17 cellular contexts compared by ENCODE assay signal in genomic region chr21:43948740-43949498, GRCh38.
DNase-seq lines count a peak whose midpoint lies in the region; ATAC-seq, FAIRE-seq and TF ChIP-seq lines count a peak whose summit lies in the region.
"Had no signal": no experiment of that assay in that cellular context is flagged by ENCODE, and none has a peak within 500 bp of the region (broad histone marks: within the 10 kb centered on the region; RNA-seq: fewer than 3 reads in every experiment).

No MANE protein-coding gene starts in this region.

- WGBS in HepG2 (ENCODE audit: low lambda C conversion rate) = 97% methylated on average over 6 of the region's 6 CpGs
- WGBS in right lobe of liver (ENCODE audit: insufficient coverage, low coverage, low lambda C conversion rate, missing lambda C conversion rate) = 96% methylated on average over 4 of the region's 6 CpGs
- WGBS in mesenchymal stem cell = 98% methylated on average over 6 of the region's 6 CpGs

- no peak for TF ChIP-seq RAD21 in HepG2 (CRISPR knock-in tag; IDR thresholded peaks at IDR 0.05)

- intact Hi-C loops in HepG2 (cut with micrococcal nuclease; ENCODE audit: unreplicated experiment) = no loop called here
- intact Hi-C loops in right lobe of liver (cut with DNase I) = no loop called here
- intact Hi-C loops in activated T-helper 1 cell treated with anti-CD3 and anti-CD28 coated beads, Interleukin-12 subunit alpha, Interleukin-12 subunit beta, Interleukin-2, Interleukin-4 antibody, amounts not matched to agents 30 ng/mL and 10 ng/mL and 1 ng/mL, durations not matched to agents 14 hours and 24 hours and 36 hours (cut with micrococcal nuclease) = loop anchor here (2.0 kb wide), 1 partner anchor 44 kb away; no protein-coding TSS in a partner anchor

- CTCF ChIA-PET in HepG2 (lab: Yijun Ruan, JAX; ENCODE audit: low intra/inter-chr PET ratio, low total read pairs) = no interaction called here

- no TSS peak for BruUV-seq in HepG2 (replicated peaks; lab: Mats Ljungman, UMichigan)

- TF ChIP-seq EP300 in HepG2 (IDR thresholded peaks at IDR 0.05; ENCODE audit: low read depth in 2 of 2, low read length in 2 of 2) = no peak
- no peak for TF ChIP-seq EP300 in HepG2 (CRISPR knock-in tag; IDR thresholded peaks at IDR 0.05; ENCODE audit: borderline replicate concordance)

- no peak overlapping the region for H2BK5ac ChIP-seq in mesenchymal stem cell (ENCODE audit: low read depth, low read length, poor library complexity, severe bottlenecking)

- no peak overlapping the region for H3K23ac ChIP-seq in mesenchymal stem cell (ENCODE audit: low read length in 2 of 2)

- no peaks in the 10 kb centered on the region for H3K27me3 ChIP-seq in HepG2 (ENCODE audit: control insufficient read depth in 1 of 2, insufficient read depth in 2 of 2, low read length in 2 of 2)
- H3K27me3 ChIP-seq in right lobe of liver = no peaks in the 10 kb centered on the region
- H3K27me3 ChIP-seq in mesenchymal stem cell (ENCODE audit: control insufficient read depth in 1 of 2, insufficient read depth in 1 of 2, low read length in 2 of 2) = no peaks in the 10 kb centered on the region

- no peak overlapping the region for H2AFZ ChIP-seq in HepG2 (ENCODE audit: low read length)
- H2AFZ ChIP-seq in mesenchymal stem cell (ENCODE audit: low read depth, low read length) = no peak overlapping the region

- peaks cover 9% of the 10 kb centered on the region for H3K9me3 ChIP-seq in HepG2 (ENCODE audit: low read length)
- no peaks in the 10 kb centered on the region for H3K9me3 ChIP-seq in right lobe of liver
- H3K9me3 ChIP-seq in mesenchymal stem cell (ENCODE audit: control insufficient read depth, low read length) = peaks cover 10% of the 10 kb centered on the region

- H3K4me2 ChIP-seq in HepG2 (ENCODE audit: low read depth, low read length) (no peak overlapping the region), mesenchymal stem cell (ENCODE audit: low read length, poor library complexity, severe bottlenecking) (no peak overlapping the region)

- POLR2A ChIA-PET in HepG2 (lab: Yijun Ruan, JAX) = no interaction called here

- no peak for TF ChIP-seq POLR2A in HepG2 (IDR thresholded peaks at IDR 0.05; ENCODE audit: insufficient read depth in 1 of 2, low read depth in 2 of 2, low read length in 2 of 2)
- TF ChIP-seq POLR2A in right lobe of liver (IDR thresholded peaks at IDR 0.05) = no peak

- 0 out of 2 replicates have a peak, but pooled peaks cover 4% of the 10 kb centered on the region for H4K20me1 ChIP-seq in HepG2 (ENCODE audit: insufficient read depth, low read length)

- H4K8ac ChIP-seq in mesenchymal stem cell (ENCODE audit: low read length) = no peak overlapping the region

- no peaks in the 10 kb centered on the region for H3K79me2 ChIP-seq in HepG2 (ENCODE audit: insufficient read depth, low read length)

- H4K91ac ChIP-seq in mesenchymal stem cell (ENCODE audit: low read length) = no peak overlapping the region

- H2BK120ac ChIP-seq in mesenchymal stem cell (ENCODE audit: low read depth, low read length) = no peak overlapping the region

- H3K27ac ChIP-seq in HepG2 (ENCODE audit: extremely low read length, insufficient read depth, low read length) (no peak overlapping the region), right lobe of liver (no peak overlapping the region), mesenchymal stem cell (ENCODE audit: low read length, poor library complexity, severe bottlenecking) (no peak overlapping the region)
- H3K27ac ChIP-seq: 22Rv1 had no signal

- no peak overlapping the region for H3K9ac ChIP-seq in HepG2 (ENCODE audit: insufficient read depth, low read depth, low read length)
- no peak overlapping the region for H3K9ac ChIP-seq in mesenchymal stem cell (ENCODE audit: low read length)

- H3K4ac ChIP-seq in mesenchymal stem cell (ENCODE audit: low read depth in 1 of 2, low read length in 2 of 2) = no peak overlapping the region

- no peak overlapping the region for H2BK15ac ChIP-seq in mesenchymal stem cell (ENCODE audit: low read depth, poor library complexity, severe bottlenecking)

- H3K36me3 ChIP-seq in HepG2 (replicated peaks in 1 of 2; ENCODE audit: control insufficient read depth in 1 of 2, insufficient read depth in 2 of 2, low read length in 2 of 2) (peaks cover 10 to 15% of the 10 kb centered on the region in 2 experiments; a peak in 4 of 5 replicates), right lobe of liver (no peaks in the 10 kb centered on the region), mesenchymal stem cell (ENCODE audit: control insufficient read depth in 1 of 2, insufficient read depth in 2 of 2, low read depth in 1 of 2, low read length in 2 of 2) (peaks cover 0 to 32% of the 10 kb centered on the region in 2 experiments)

- no peak for FAIRE-seq in HepG2 (lab: Jason Lieb, UNC)
- FAIRE-seq: RCC 7860 had no signal

- in situ Hi-C loops in HepG2 (cut with HindIII; ENCODE audit: extremely low pct_ligation_motif_present, low pct_unique_long_range_greater_than_20kb) = no loop called here

- no peak overlapping the region for H3K4me3 Mint-ChIP-seq in activated T-helper 1 cell treated with anti-CD3 and anti-CD28 coated beads, Interleukin-12 subunit alpha, Interleukin-12 subunit beta, Interleukin-2, Interleukin-4 antibody, amounts not matched to agents 30 ng/mL and 10 ng/mL and 1 ng/mL, durations not matched to agents 14 hours and 24 hours and 36 hours
- H3K4me3 Mint-ChIP-seq in natural killer cell treated with Interleukin-12 subunit alpha and Interleukin-12 subunit beta and Interleukin-15 and Interleukin-18, amount 100 ng/mL, for 72 hours = no peak overlapping the region
- H3K4me3 Mint-ChIP-seq in endothelial cell (ENCODE audit: unreplicated experiment) = no peak overlapping the region

- H3K18ac ChIP-seq in mesenchymal stem cell (ENCODE audit: low read depth in 1 of 2, low read length in 2 of 2) = no peak overlapping the region

- H3K4me1 ChIP-seq in HepG2 (ENCODE audit: insufficient read depth, low read length) (peaks cover 15% of the 10 kb centered on the region), right lobe of liver (no peaks in the 10 kb centered on the region), mesenchymal stem cell (ENCODE audit: control insufficient read depth, insufficient read depth, low read depth, low read length) (peaks cover 12% of the 10 kb centered on the region)

- H3K36me3 Mint-ChIP-seq in activated T-helper 1 cell treated with anti-CD3 and anti-CD28 coated beads, Interleukin-12 subunit alpha, Interleukin-12 subunit beta, Interleukin-2, Interleukin-4 antibody, amounts not matched to agents 30 ng/mL and 10 ng/mL and 1 ng/mL, durations not matched to agents 14 hours and 24 hours and 36 hours (ENCODE audit: low read depth) = peaks cover 35% of the 10 kb centered on the region
- no peaks in the 10 kb centered on the region for H3K36me3 Mint-ChIP-seq in natural killer cell treated with Interleukin-12 subunit alpha and Interleukin-12 subunit beta and Interleukin-15 and Interleukin-18, amount 100 ng/mL, for 72 hours
- peaks cover 3% of the 10 kb centered on the region for H3K36me3 Mint-ChIP-seq in endothelial cell (ENCODE audit: low read depth, unreplicated experiment)

- peak; percentile 31 for DNase-seq in NCI-H2171 treated with DMSO at 0.1 percent for 48 hours (lab: John Stamatoyannopoulos, UW)
- no peak for DNase-seq in NCI-H2171 (lab: John Stamatoyannopoulos, UW)
- no peak for DNase-seq in HepG2 (ENCODE audit: low spot score)
- no peak for DNase-seq in right lobe of liver
- DNase-seq in activated T-helper 1 cell treated with anti-CD3 and anti-CD28 coated beads, Interleukin-12 subunit alpha, Interleukin-12 subunit beta, Interleukin-2, Interleukin-4 antibody, amounts not matched to agents 30 ng/mL and 10 ng/mL and 1 ng/mL, durations not matched to agents 14 hours and 24 hours and 36 hours (ENCODE audit: low spot score) = no peak
- DNase-seq in mesenchymal stem cell = no peak
- no peak for DNase-seq in natural killer cell treated with Interleukin-12 subunit alpha and Interleukin-12 subunit beta and Interleukin-15 and Interleukin-18, amount 100 ng/mL, for 72 hours (ENCODE audit: low spot score)
- DNase-seq in endothelial cell (ENCODE audit: low spot score) = no peak
- DNase-seq: GOT3, KBM-7, NCI-H1092, NCI-H146, NCI-H2081, NCI-H524, Right ventricle myocardium superior had no signal

- TF ChIP-seq CTCF in HepG2 (CRISPR knock-in tag; IDR thresholded peaks at IDR 0.05) = no peak
- no peak for TF ChIP-seq CTCF in right lobe of liver (IDR thresholded peaks at IDR 0.05)
- TF ChIP-seq CTCF in endothelial cell (IDR thresholded peaks at IDR 0.05; ENCODE audit: unreplicated experiment) = no peak

- no peak overlapping the region for H3K14ac ChIP-seq in mesenchymal stem cell (ENCODE audit: low read length in 2 of 2)

- peak overlapping the region; percentile 64 for H3K27ac Mint-ChIP-seq in activated T-helper 1 cell treated with anti-CD3 and anti-CD28 coated beads, Interleukin-12 subunit alpha, Interleukin-12 subunit beta, Interleukin-2, Interleukin-4 antibody, amounts not matched to agents 30 ng/mL and 10 ng/mL and 1 ng/mL, durations not matched to agents 14 hours and 24 hours and 36 hours
- H3K27ac Mint-ChIP-seq in natural killer cell treated with Interleukin-12 subunit alpha and Interleukin-12 subunit beta and Interleukin-15 and Interleukin-18, amount 100 ng/mL, for 72 hours = no peak overlapping the region
- H3K27ac Mint-ChIP-seq in endothelial cell (ENCODE audit: unreplicated experiment) = no peak overlapping the region

- no peak overlapping the region for H2BK12ac ChIP-seq in mesenchymal stem cell (ENCODE audit: low read length in 2 of 2)

- peaks cover 15% of the 10 kb centered on the region for H3K4me1 Mint-ChIP-seq in activated T-helper 1 cell treated with anti-CD3 and anti-CD28 coated beads, Interleukin-12 subunit alpha, Interleukin-12 subunit beta, Interleukin-2, Interleukin-4 antibody, amounts not matched to agents 30 ng/mL and 10 ng/mL and 1 ng/mL, durations not matched to agents 14 hours and 24 hours and 36 hours (ENCODE audit: low read depth)
- peaks cover 0 to 17% of the 10 kb centered on the region in 2 donors for H3K4me1 Mint-ChIP-seq in natural killer cell treated with Interleukin-12 subunit alpha and Interleukin-12 subunit beta and Interleukin-15 and Interleukin-18, amount 100 ng/mL, for 72 hours (ENCODE audit: low read depth in 2 of 2)
- H3K4me1 Mint-ChIP-seq in endothelial cell (ENCODE audit: unreplicated experiment) = no peaks in the 10 kb centered on the region

- H3K27me3 Mint-ChIP-seq in activated T-helper 1 cell treated with anti-CD3 and anti-CD28 coated beads, Interleukin-12 subunit alpha, Interleukin-12 subunit beta, Interleukin-2, Interleukin-4 antibody, amounts not matched to agents 30 ng/mL and 10 ng/mL and 1 ng/mL, durations not matched to agents 14 hours and 24 hours and 36 hours (ENCODE audit: insufficient read depth) = no peaks in the 10 kb centered on the region
- no peaks in the 10 kb centered on the region for H3K27me3 Mint-ChIP-seq in natural killer cell treated with Interleukin-12 subunit alpha and Interleukin-12 subunit beta and Interleukin-15 and Interleukin-18, amount 100 ng/mL, for 72 hours
- H3K27me3 Mint-ChIP-seq in endothelial cell (ENCODE audit: unreplicated experiment) = no peaks in the 10 kb centered on the region

- H3K4me3 ChIP-seq in HepG2 (replicated peaks in 1 of 3; ENCODE audit: insufficient read depth in 1 of 3, low read depth in 2 of 3, low read length in 3 of 3) = no peak overlapping the region
- H3K4me3 ChIP-seq in right lobe of liver = no peak overlapping the region
- H3K4me3 ChIP-seq in mesenchymal stem cell (ENCODE audit: insufficient read depth in 1 of 2, low read depth in 1 of 2, low read length in 2 of 2) = no peak overlapping the region

- H3K9me3 Mint-ChIP-seq in activated T-helper 1 cell treated with anti-CD3 and anti-CD28 coated beads, Interleukin-12 subunit alpha, Interleukin-12 subunit beta, Interleukin-2, Interleukin-4 antibody, amounts not matched to agents 30 ng/mL and 10 ng/mL and 1 ng/mL, durations not matched to agents 14 hours and 24 hours and 36 hours = peaks cover 22% of the 10 kb centered on the region
- no peaks in the 10 kb centered on the region for H3K9me3 Mint-ChIP-seq in natural killer cell treated with Interleukin-12 subunit alpha and Interleukin-12 subunit beta and Interleukin-15 and Interleukin-18, amount 100 ng/mL, for 72 hours
- no peaks in the 10 kb centered on the region for H3K9me3 Mint-ChIP-seq in endothelial cell (ENCODE audit: unreplicated experiment)

- ATAC-seq in HepG2 (no peak), right lobe of liver (no peak)
- ATAC-seq in natural killer cell treated with Interleukin-12 subunit alpha and Interleukin-12 subunit beta and Interleukin-15 and Interleukin-18, amount 100 ng/mL, for 72 hours = no peak

- H3K79me1 ChIP-seq in mesenchymal stem cell (replicated peaks; ENCODE audit: low read length, poor library complexity, severe bottlenecking) = peaks cover 57% of the 10 kb centered on the region

- H2AK5ac ChIP-seq in mesenchymal stem cell (ENCODE audit: low read length, severe bottlenecking) = no peak overlapping the region
